Comparison of ENCODE assay signal across 8 cellular contexts in genomic region chr7:77796960-77797359, GRCh38. TPM values are rescaled to one million over a fixed set of nuclear protein-coding genes. Genes with fewer than 3 reads are reported as not detected.
DNase-seq lines count a peak whose midpoint lies in the region; TF ChIP-seq lines count a peak whose summit lies in the region.

No MANE protein-coding gene starts in this region.

- no peak overlapping the region for H3K9ac ChIP-seq in smooth muscle cell (ENCODE audit: low read depth)

- H3K27ac ChIP-seq in VCaP (peak overlapping the region; percentile 91), iPS DF 6.9 (ENCODE audit: low read length) (no peak overlapping the region), smooth muscle cell (ENCODE audit: low read depth) (no peak overlapping the region)

- H3K79me2 ChIP-seq in smooth muscle cell (ENCODE audit: low read depth), result peaks cover 70% of the 10 kb centered on the region

- no peaks in the 10 kb centered on the region for H3K27me3 ChIP-seq in iPS DF 6.9 (ENCODE audit: control insufficient read depth, insufficient read depth, low read length)
- H3K27me3 ChIP-seq in smooth muscle cell (ENCODE audit: low read depth), result no peaks in the 10 kb centered on the region

- H3K9me3 ChIP-seq in iPS DF 6.9 (ENCODE audit: control insufficient read depth, insufficient read depth, low read length) (no peaks in the 10 kb centered on the region), smooth muscle cell (replicated peaks; ENCODE audit: low read depth) (no peaks in the 10 kb centered on the region)

- DNase-seq in NCI-H2029 (lab: John Stamatoyannopoulos, UW) (peak; percentile 30), NCI-H2029 treated with DMSO at 0.1 percent for 48 hours (lab: John Stamatoyannopoulos, UW) (no peak), iPS DF 6.9 (ENCODE audit: low read depth, low spot score) (no peak), smooth muscle cell (lab: John Stamatoyannopoulos, UW; ENCODE audit: unreplicated experiment) (no peak), NCI-H524 treated with DMSO at 0.1 percent for 48 hours (lab: John Stamatoyannopoulos, UW) (no peak), NCI-H1694 (lab: John Stamatoyannopoulos, UW) (no peak), glomerular visceral epithelial cell (ENCODE audit: extremely low spot score) (no peak)

- no peak overlapping the region for H2AFZ ChIP-seq in smooth muscle cell (ENCODE audit: low read depth)

- H3K4me1 ChIP-seq in iPS DF 6.9 (ENCODE audit: control insufficient read depth, insufficient read depth, low read length) (no peaks in the 10 kb centered on the region), smooth muscle cell (ENCODE audit: low read depth) (peaks cover 21% of the 10 kb centered on the region)

- H3F3A ChIP-seq in smooth muscle cell (ENCODE audit: low read depth), result peaks cover 4% of the 10 kb centered on the region

- H3K36me3 ChIP-seq in iPS DF 6.9 (ENCODE audit: control insufficient read depth, insufficient read depth, low read length), result no peaks in the 10 kb centered on the region; the same call in 1 of the 2 replicates
- H3K36me3 ChIP-seq in smooth muscle cell (ENCODE audit: low read depth), result no peaks in the 10 kb centered on the region

- peak overlapping the region; percentile 89 for H3K4me2 ChIP-seq in smooth muscle cell

- TF ChIP-seq CTCF in VCaP (conservative IDR thresholded peaks at IDR 0.05) (no peak), smooth muscle cell (IDR thresholded peaks at IDR 0.05; ENCODE audit: borderline replicate concordance, insufficient read depth, poor library complexity, severe bottlenecking) (no peak)

- H3K4me3 ChIP-seq in iPS DF 6.9 (ENCODE audit: low read length) (peak overlapping the region; percentile 99; the same call in 1 of the 2 replicates), smooth muscle cell (peak overlapping the region; percentile 93)

- peaks cover 3% of the 10 kb centered on the region for H4K20me1 ChIP-seq in smooth muscle cell (ENCODE audit: low read depth)

- WGBS in iPS DF 6.9 (ENCODE audit: insufficient coverage, insufficient read length), result no CpG with 5 or more reads among the region's 5 CpGs
- 80% methylated on average over 5 of the region's 5 CpGs for WGBS in smooth muscle cell (ENCODE audit: low lambda C conversion rate)

RNA-seq across cellular contexts. Expression of gene TMEM60, which starts 1.3 kb away (rescaled TPM):
- total RNA-seq in smooth muscle cell, result 12.1 and 28.6 TPM in 2 replicates
- polyA plus RNA-seq in smooth muscle cell, result 22.5 and 28.0 TPM in 2 replicates

RNA-seq across cellular contexts. Expression of gene PHTF2, which starts 1.6 kb away (rescaled TPM):
- total RNA-seq in smooth muscle cell, result 100 and 130 TPM in 2 replicates
- polyA plus RNA-seq in smooth muscle cell, result 56.5 and 66.6 TPM in 2 replicates
